Comparison of ENCODE assay signal across 15 cellular contexts in the genomic region with DNA sequence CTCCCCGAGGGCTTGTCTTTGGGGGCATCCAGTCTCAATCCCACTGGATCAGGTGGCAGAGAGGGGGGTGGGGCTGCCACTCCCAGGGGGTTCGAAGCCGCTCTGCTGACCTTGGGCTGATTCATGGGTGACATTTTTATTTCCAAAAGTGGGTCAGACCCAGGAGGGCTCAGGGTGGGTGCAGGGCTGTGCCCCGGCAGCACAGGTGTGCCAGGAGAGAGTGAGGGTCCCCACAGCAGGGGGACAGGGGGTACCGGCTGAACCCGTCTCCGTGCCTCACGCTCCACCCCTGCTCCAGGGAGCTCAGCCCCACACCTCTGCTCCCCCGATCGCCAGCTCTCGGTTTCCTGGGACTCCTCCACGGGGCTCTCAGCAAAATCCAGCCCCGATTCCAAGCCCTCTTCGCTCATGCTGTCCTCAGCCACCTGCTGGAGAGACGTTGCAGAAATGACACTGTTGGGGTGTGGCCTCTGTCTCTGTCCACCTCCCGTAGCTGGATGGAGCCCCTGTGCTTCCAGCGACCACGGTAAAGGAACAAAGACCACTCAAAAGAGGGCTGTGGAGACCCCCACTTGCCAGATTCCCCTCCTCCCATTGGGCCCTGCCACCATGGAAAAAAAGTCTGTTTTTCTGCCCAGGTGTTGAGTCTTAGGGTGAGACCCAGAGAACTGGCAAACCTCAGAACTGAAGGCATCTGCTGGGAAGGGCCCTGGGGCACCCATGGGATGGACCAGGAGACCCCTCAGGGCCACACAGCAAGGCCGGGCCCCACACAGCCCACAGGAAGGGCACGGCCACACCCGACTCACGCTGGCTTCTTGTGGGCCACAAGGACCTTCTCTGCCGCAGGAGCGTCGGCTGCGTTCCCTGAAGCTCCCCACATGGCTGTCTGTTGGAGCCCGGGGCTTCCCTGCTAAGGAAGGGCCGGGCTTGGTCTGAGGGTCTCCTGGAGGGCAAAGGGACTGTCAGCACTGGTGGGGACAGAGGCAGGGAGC. TPM values are rescaled to one million over a fixed set of nuclear protein-coding genes. Genes with fewer than 3 reads are reported as not detected.
DNase-seq lines count a peak whose midpoint lies in the region; ATAC-seq, FAIRE-seq and TF ChIP-seq lines count a peak whose summit lies in the region.
"Had no signal": no experiment of that assay in that cellular context is flagged by ENCODE, and none has a peak within 500 bp of the region (broad histone marks: within the 10 kb centered on the region; RNA-seq: fewer than 3 reads in every experiment).

No MANE protein-coding gene starts in this region.

- H3F3A ChIP-seq in PC-9 (ENCODE audit: insufficient read depth, low read depth): no peaks in the 10 kb centered on the region

- no peak for TF ChIP-seq RAD21 in HepG2 (CRISPR knock-in tag; IDR thresholded peaks at IDR 0.05)

- ATAC-seq in HepG2 (peak; percentile 47), GM18909 (IDR thresholded peaks at IDR 0.05; ENCODE audit: poor library complexity, unreplicated experiment) (no peak)

- H3K27ac ChIP-seq in PC-9: no peak overlapping the region
- H3K27ac ChIP-seq in HepG2 (ENCODE audit: extremely low read length, insufficient read depth, low read length): no peak overlapping the region
- H3K27ac ChIP-seq in ovary: peak overlapping the region in 1 of 2 donors; percentile 57
- H3K27ac ChIP-seq: colonic mucosa, Peyer's patch, spleen, tibial artery had no signal

- 24% methylated on average over 8 of the region's 28 CpGs for WGBS in HepG2 (ENCODE audit: low lambda C conversion rate)
- 68 to 71% (median 71%) methylated on average over 27 to 28 of the region's 28 CpGs for WGBS in ovary, 3 donors

- H3K79me2 ChIP-seq in PC-9 (ENCODE audit: low read depth) (no peaks in the 10 kb centered on the region), HepG2 (ENCODE audit: insufficient read depth, low read length) (no peaks in the 10 kb centered on the region)

- POLR2A ChIA-PET in PC-9 (lab: Charles Lee; ENCODE audit: unreplicated experiment): interaction anchor here (0.7 kb wide), 1 partner anchor 8 kb away, joined by 5 read pairs; no protein-coding TSS in a partner anchor
- POLR2A ChIA-PET in HepG2 (lab: Yijun Ruan, JAX): no interaction called here

- no peaks in the 10 kb centered on the region for H3K9me2 ChIP-seq in PC-9 (ENCODE audit: insufficient read depth)

- peak; percentile 67 for DNase-seq in DMS53 (lab: John Stamatoyannopoulos, UW)
- DNase-seq in DMS53 treated with DMSO at 0.1 percent for 48 hours (lab: John Stamatoyannopoulos, UW; ENCODE audit: unreplicated experiment): no peak
- no peak for DNase-seq in PC-9
- DNase-seq in HepG2 (ENCODE audit: low spot score): no peak
- no peak for DNase-seq in ovary
- no peak for DNase-seq in glomerular visceral epithelial cell (ENCODE audit: extremely low spot score)
- DNase-seq: colonic mucosa, immature natural killer cell, NCI-H1694, Peyer's patch, spleen, tibial artery had no signal

- H3K4me1 ChIP-seq in PC-9 (replicated peaks; ENCODE audit: insufficient read depth) (no peaks in the 10 kb centered on the region), HepG2 (ENCODE audit: insufficient read depth, low read length) (peaks cover 39% of the 10 kb centered on the region), ovary (ENCODE audit: insufficient read depth) (peaks cover 21% of the 10 kb centered on the region)
- H3K4me1 ChIP-seq: colonic mucosa, Peyer's patch, tibial artery had no signal

- H3K4me3 ChIP-seq in PC-9: no peak overlapping the region
- no peak overlapping the region for H3K4me3 ChIP-seq in HepG2 (replicated peaks in 1 of 3; ENCODE audit: insufficient read depth in 1 of 3, low read depth in 2 of 3, low read length in 3 of 3)
- H3K4me3 ChIP-seq in ovary: no peak overlapping the region
- H3K4me3 ChIP-seq: colonic mucosa, Peyer's patch, spleen, tibial artery had no signal

- H4K20me1 ChIP-seq in PC-9 (ENCODE audit: insufficient read depth): no peaks in the 10 kb centered on the region
- no peaks in the 10 kb centered on the region for H4K20me1 ChIP-seq in HepG2 (ENCODE audit: insufficient read depth, low read length)

- H3K9me3 ChIP-seq in PC-9 (ENCODE audit: insufficient read depth, low read depth) (no peaks in the 10 kb centered on the region), HepG2 (ENCODE audit: low read length) (no peaks in the 10 kb centered on the region), ovary (no peaks in the 10 kb centered on the region)
- H3K9me3 ChIP-seq: colonic mucosa, Peyer's patch, spleen, tibial artery had no signal

- H3K27me3 ChIP-seq in PC-9 (ENCODE audit: insufficient read depth, low read depth) (peaks cover 54% of the 10 kb centered on the region), HepG2 (ENCODE audit: control insufficient read depth in 1 of 2, insufficient read depth in 2 of 2, low read length in 2 of 2) (peaks cover 15 to 84% of the 10 kb centered on the region in 2 experiments), ovary (no peaks in the 10 kb centered on the region)
- H3K27me3 ChIP-seq: colonic mucosa, Peyer's patch had no signal

- H3K4me2 ChIP-seq in PC-9 (no peak overlapping the region), HepG2 (ENCODE audit: low read depth, low read length) (no peak overlapping the region)

- intact Hi-C loops in PC-9 (cut with micrococcal nuclease; ENCODE audit: unreplicated experiment) (no loop called here), HepG2 (cut with micrococcal nuclease; ENCODE audit: unreplicated experiment) (no loop called here), ovary (cut with DNase I) (no loop called here)

- in situ Hi-C loops in HepG2 (cut with HindIII; ENCODE audit: extremely low pct_ligation_motif_present, low pct_unique_long_range_greater_than_20kb): loop anchor here (25.0 kb wide), 1 partner anchor 269 kb away; no protein-coding TSS in a partner anchor

- H3K36me3 ChIP-seq in PC-9 (ENCODE audit: low read depth): no peaks in the 10 kb centered on the region
- H3K36me3 ChIP-seq in HepG2 (replicated peaks in 1 of 2; ENCODE audit: control insufficient read depth in 1 of 2, insufficient read depth in 2 of 2, low read length in 2 of 2): no peaks in the 10 kb centered on the region
- no peaks in the 10 kb centered on the region for H3K36me3 ChIP-seq in ovary
- H3K36me3 ChIP-seq: colonic mucosa, Peyer's patch, spleen, tibial artery had no signal

- TF ChIP-seq CTCF in GM12872 (IDR thresholded peaks at IDR 0.05; ENCODE audit: insufficient read depth, low read depth, low read length) (0 out of 3 replicates have a peak, but pooled peaks have one; percentile 7), PC-9 (conservative IDR thresholded peaks at IDR 0.05) (peak; percentile 59; the same call in 1 of the 2 replicates), HepG2 (CRISPR knock-in tag; IDR thresholded peaks at IDR 0.05) (peak; percentile 34; the same call in 1 of the 2 replicates), ovary (IDR thresholded peaks at IDR 0.05) (no peak)

- BruUV-seq in PC-9 (replicated peaks; lab: Mats Ljungman, UMichigan) (no TSS peak), HepG2 (replicated peaks; lab: Mats Ljungman, UMichigan) (no TSS peak)

- no peak overlapping the region for H2AFZ ChIP-seq in PC-9
- H2AFZ ChIP-seq in HepG2 (ENCODE audit: low read length): no peak overlapping the region

- FAIRE-seq in HepG2 (lab: Jason Lieb, UNC): no peak
- FAIRE-seq: A204.1 had no signal

- H3K9ac ChIP-seq in HepG2 (ENCODE audit: insufficient read depth, low read depth, low read length): no peak overlapping the region

- CTCF ChIA-PET in PC-9 (lab: Charles Lee): no interaction called here
- CTCF ChIA-PET in HepG2 (lab: Yijun Ruan, JAX; ENCODE audit: low intra/inter-chr PET ratio, low total read pairs): no interaction called here

- TF ChIP-seq EP300 in HepG2 (IDR thresholded peaks at IDR 0.05; ENCODE audit: low read depth in 2 of 2, low read length in 2 of 2) (no peak), HepG2 (CRISPR knock-in tag; IDR thresholded peaks at IDR 0.05; ENCODE audit: borderline replicate concordance) (no peak), ovary (IDR thresholded peaks at IDR 0.05) (no peak)

- TF ChIP-seq POLR2A in HepG2 (IDR thresholded peaks at IDR 0.05; ENCODE audit: insufficient read depth in 1 of 2, low read depth in 2 of 2, low read length in 2 of 2): no peak
- TF ChIP-seq POLR2A in ovary (IDR thresholded peaks at IDR 0.05): no peak

RNA-seq across cellular contexts. Expression of gene QSOX2, which starts 10.6 kb away (rescaled TPM):
- total RNA-seq in PC-9 (2021) (34.6 and 40.8 TPM in 2 replicates), HepG2 (2016; rRNA removed; fragmentation: Illumina TruSeq; extraction: Trizol) (10.1 and 27.1 TPM in 2 replicates), ovary (10 to 100 TPM in 3 of 7 donors, 1 to 10 TPM in 4; 7.5 to 14.3 (median 10.0) TPM)
- 2.0 and 2.2 TPM in 2 replicates for total RNA-seq in HepG2 (2016; cell fraction: cytosol; rRNA removed; fragmentation: Illumina TruSeq; extraction: Trizol; ENCODE audit: low read depth)
- total RNA-seq in HepG2 (2016; cell fraction: insoluble cytoplasmic fraction; rRNA removed; fragmentation: Illumina TruSeq; extraction: Trizol): 9.0 and 27.0 TPM in 2 replicates
- 4.9 and 5.5 TPM in 2 replicates for total RNA-seq in HepG2 (2016; cell fraction: membrane; rRNA removed; fragmentation: Illumina TruSeq; extraction: Trizol)
- total RNA-seq in HepG2 (2016; cell fraction: nucleus; rRNA removed; fragmentation: Illumina TruSeq; extraction: Trizol): 29.4 and 33.0 TPM in 2 replicates
- polyA plus RNA-seq in HepG2 (2011; rRNA removed) (36.4 and 42.1 TPM in 2 replicates), ovary (1 to 10 TPM; 5.6 to 5.8 TPM)
- polyA plus RNA-seq in HepG2 (2011; cell fraction: cytosol; rRNA removed): 18.1 and 19.6 TPM in 2 replicates
- 53.2 and 71.8 TPM in 2 replicates for polyA plus RNA-seq in HepG2 (2011; cell fraction: nucleus; rRNA removed)
- 28.3 and 37.6 TPM in 2 replicates for polyA plus RNA-seq in HepG2 (2012)
- 1.3 and 1.4 TPM in 2 replicates for polyA plus RNA-seq in HepG2 (2016; cell fraction: cytosol; fragmentation: Illumina TruSeq; extraction: Trizol; ENCODE audit: low read depth)
- 8.1 and 10.4 TPM in 2 replicates for polyA plus RNA-seq in HepG2 (2016; cell fraction: insoluble cytoplasmic fraction; fragmentation: Illumina TruSeq; extraction: Trizol; ENCODE audit: low read depth)
- polyA plus RNA-seq in HepG2 (2016; cell fraction: membrane; fragmentation: Illumina TruSeq; extraction: Trizol; ENCODE audit: low read depth): 2.5 and 3.2 TPM in 2 replicates
- polyA plus RNA-seq in HepG2 (2016; cell fraction: nucleus; fragmentation: Illumina TruSeq; extraction: Trizol; ENCODE audit: insufficient read depth, low read depth): 56.3 and 58.3 TPM in 2 replicates
- 28.3 and 40.5 TPM in 2 replicates for polyA minus RNA-seq in HepG2 (2011; rRNA and poly(A)+ RNA removed; ENCODE audit: low replicate concordance)
- 18.7 and 20.4 TPM in 2 replicates for polyA minus RNA-seq in HepG2 (2011; cell fraction: cytosol; rRNA and poly(A)+ RNA removed)
- 26.1 and 26.5 TPM in 2 replicates for polyA minus RNA-seq in HepG2 (2011; cell fraction: nucleus; rRNA and poly(A)+ RNA removed)

RNA-seq across cellular contexts. Expression of gene CCDC187, which starts 47.7 kb away (rescaled TPM):
- 2.7 and 5.2 TPM in 2 replicates for total RNA-seq in PC-9 (2021)
- total RNA-seq in HepG2 (2016; rRNA removed; fragmentation: Illumina TruSeq; extraction: Trizol): 0.13 TPM in 1 of 2 replicates, not detected in the other
- total RNA-seq in HepG2 (2016; cell fraction: cytosol; rRNA removed; fragmentation: Illumina TruSeq; extraction: Trizol; ENCODE audit: low read depth): not detected in 2 replicates
- 0.09 TPM in 1 of 2 replicates, not detected in the other for total RNA-seq in HepG2 (2016; cell fraction: insoluble cytoplasmic fraction; rRNA removed; fragmentation: Illumina TruSeq; extraction: Trizol)
- 0.10 TPM in 1 of 2 replicates, not detected in the other for total RNA-seq in HepG2 (2016; cell fraction: membrane; rRNA removed; fragmentation: Illumina TruSeq; extraction: Trizol)
- total RNA-seq in HepG2 (2016; cell fraction: nucleus; rRNA removed; fragmentation: Illumina TruSeq; extraction: Trizol): 0.16 and 0.28 TPM in 2 replicates
- 0.03 and 0.09 TPM in 2 replicates for polyA plus RNA-seq in HepG2 (2011; rRNA removed)
- polyA plus RNA-seq in HepG2 (2011; cell fraction: cytosol; rRNA removed): 0.01 and 0.03 TPM in 2 replicates
- 0.45 and 0.48 TPM in 2 replicates for polyA plus RNA-seq in HepG2 (2011; cell fraction: nucleus; rRNA removed)
- polyA plus RNA-seq in HepG2 (2012): 0.04 TPM in 1 of 2 replicates, not detected in the other
- not detected in 2 replicates for polyA plus RNA-seq in HepG2 (2016; cell fraction: cytosol; fragmentation: Illumina TruSeq; extraction: Trizol; ENCODE audit: low read depth)
- not detected in 2 replicates for polyA plus RNA-seq in HepG2 (2016; cell fraction: insoluble cytoplasmic fraction; fragmentation: Illumina TruSeq; extraction: Trizol; ENCODE audit: low read depth)
- polyA plus RNA-seq in HepG2 (2016; cell fraction: membrane; fragmentation: Illumina TruSeq; extraction: Trizol; ENCODE audit: low read depth): 0.08 TPM in 1 of 2 replicates, not detected in the other
- polyA plus RNA-seq in HepG2 (2016; cell fraction: nucleus; fragmentation: Illumina TruSeq; extraction: Trizol; ENCODE audit: insufficient read depth, low read depth): 0.14 and 0.17 TPM in 2 replicates
- 0.20 and 0.49 TPM in 2 replicates for polyA minus RNA-seq in HepG2 (2011; rRNA and poly(A)+ RNA removed; ENCODE audit: low replicate concordance)
- polyA minus RNA-seq in HepG2 (2011; cell fraction: cytosol; rRNA and poly(A)+ RNA removed): not detected in 2 replicates
- 0.39 and 0.50 TPM in 2 replicates for polyA minus RNA-seq in HepG2 (2011; cell fraction: nucleus; rRNA and poly(A)+ RNA removed)
- 10 to 100 TPM in 1 of 7 donors, 1 to 10 TPM in 2, under 1 TPM in 3, not detected in 1; 0.03 to 15.7 (median 1.2) TPM for total RNA-seq in ovary
- polyA plus RNA-seq in ovary: under 1 TPM; 0.02 to 0.05 TPM
- polyA plus RNA-seq: immature natural killer cell had no signal

RNA-seq across cellular contexts. Expression of gene LHX3, which starts 51.3 kb away (rescaled TPM):
- total RNA-seq in PC-9 (2021) (0.22 and 0.43 TPM in 2 replicates), HepG2 (2016; rRNA removed; fragmentation: Illumina TruSeq; extraction: Trizol) (not detected in 2 replicates), ovary (not detected)
- total RNA-seq in HepG2 (2016; cell fraction: cytosol; rRNA removed; fragmentation: Illumina TruSeq; extraction: Trizol; ENCODE audit: low read depth): not detected in 2 replicates
- total RNA-seq in HepG2 (2016; cell fraction: insoluble cytoplasmic fraction; rRNA removed; fragmentation: Illumina TruSeq; extraction: Trizol): not detected in 2 replicates
- total RNA-seq in HepG2 (2016; cell fraction: membrane; rRNA removed; fragmentation: Illumina TruSeq; extraction: Trizol): not detected in 2 replicates
- not detected in 2 replicates for total RNA-seq in HepG2 (2016; cell fraction: nucleus; rRNA removed; fragmentation: Illumina TruSeq; extraction: Trizol)
- polyA plus RNA-seq in HepG2 (2011; rRNA removed) (not detected in 2 replicates), ovary (not detected)
- polyA plus RNA-seq in HepG2 (2011; cell fraction: cytosol; rRNA removed): not detected in 2 replicates
- 0.03 TPM in 1 of 2 replicates, not detected in the other for polyA plus RNA-seq in HepG2 (2011; cell fraction: nucleus; rRNA removed)
- polyA plus RNA-seq in HepG2 (2012): not detected in 2 replicates
- polyA plus RNA-seq in HepG2 (2016; cell fraction: cytosol; fragmentation: Illumina TruSeq; extraction: Trizol; ENCODE audit: low read depth): not detected in 2 replicates
- polyA plus RNA-seq in HepG2 (2016; cell fraction: insoluble cytoplasmic fraction; fragmentation: Illumina TruSeq; extraction: Trizol; ENCODE audit: low read depth): not detected in 2 replicates
- polyA plus RNA-seq in HepG2 (2016; cell fraction: membrane; fragmentation: Illumina TruSeq; extraction: Trizol; ENCODE audit: low read depth): not detected in 2 replicates
- not detected in 2 replicates for polyA plus RNA-seq in HepG2 (2016; cell fraction: nucleus; fragmentation: Illumina TruSeq; extraction: Trizol; ENCODE audit: insufficient read depth, low read depth)
- polyA minus RNA-seq in HepG2 (2011; rRNA and poly(A)+ RNA removed; ENCODE audit: low replicate concordance): 0.05 TPM in 1 of 2 replicates, not detected in the other
- not detected in 2 replicates for polyA minus RNA-seq in HepG2 (2011; cell fraction: cytosol; rRNA and poly(A)+ RNA removed)
- 0.13 TPM in 1 of 2 replicates, not detected in the other for polyA minus RNA-seq in HepG2 (2011; cell fraction: nucleus; rRNA and poly(A)+ RNA removed)
- total RNA-seq: colonic mucosa, Peyer's patch, spleen had no signal
- polyA plus RNA-seq: immature natural killer cell, spleen had no signal

Comparison
In these comparisons a context has a peak if more than half of its experiments do, and no peak if none do; other contexts are left out.
1. CTCF ChIP-seq: peak in GM12872 (single experiment), PC-9 (single experiment) and HepG2 (single experiment); none in ovary (0 of 3).